In the genomic region with DNA sequence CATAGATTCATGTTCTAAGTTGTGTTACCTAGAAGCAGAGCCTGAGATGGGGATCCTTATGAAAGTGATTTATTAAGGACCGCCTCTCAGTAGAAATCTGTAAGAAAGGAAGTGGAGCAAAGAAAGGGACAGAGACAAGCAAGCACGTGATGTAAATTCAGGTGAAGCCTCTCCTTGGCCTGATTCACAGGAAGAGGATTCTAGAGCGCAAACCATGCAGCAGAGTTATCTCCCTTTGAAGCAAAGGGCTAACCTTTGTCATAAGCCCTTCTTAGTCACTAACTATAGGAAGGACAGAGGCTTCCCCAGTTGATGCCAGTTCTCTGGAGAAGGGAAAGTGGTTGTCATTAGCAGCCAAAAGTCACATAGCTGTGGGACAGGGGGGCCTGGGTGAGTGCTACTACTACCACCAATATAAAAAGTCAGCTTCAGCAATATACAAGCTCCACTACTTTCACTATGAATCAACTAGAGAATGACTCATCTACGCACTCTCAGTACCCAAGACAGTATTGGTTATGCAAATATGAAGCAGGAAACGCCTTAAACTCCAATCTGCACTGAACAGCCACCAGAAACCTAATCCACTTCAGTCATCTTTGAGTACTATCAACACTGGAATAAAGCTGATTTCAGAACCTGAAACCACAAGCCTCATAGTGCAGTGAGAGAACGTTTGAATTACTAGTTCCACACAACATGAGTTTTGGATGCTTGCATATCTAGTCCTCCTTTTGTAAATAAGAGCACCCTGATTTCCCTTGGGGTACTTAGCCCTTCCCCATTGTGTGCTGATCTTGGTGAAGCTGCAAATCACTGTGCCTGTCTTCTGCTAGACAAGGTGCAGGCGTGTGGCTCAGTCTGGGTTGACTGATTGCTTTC, we compare ENCODE assay signal across 1 cellular context.
TF ChIP-seq lines count a peak whose summit lies in the region.

No MANE protein-coding gene starts in this region.

TF ChIP-seq in K562, 482 proteins besides CTCF, POLR2A, EP300 and RAD21 (continued from another document and continues in another):
- TF ChIP-seq, protein P1, sequence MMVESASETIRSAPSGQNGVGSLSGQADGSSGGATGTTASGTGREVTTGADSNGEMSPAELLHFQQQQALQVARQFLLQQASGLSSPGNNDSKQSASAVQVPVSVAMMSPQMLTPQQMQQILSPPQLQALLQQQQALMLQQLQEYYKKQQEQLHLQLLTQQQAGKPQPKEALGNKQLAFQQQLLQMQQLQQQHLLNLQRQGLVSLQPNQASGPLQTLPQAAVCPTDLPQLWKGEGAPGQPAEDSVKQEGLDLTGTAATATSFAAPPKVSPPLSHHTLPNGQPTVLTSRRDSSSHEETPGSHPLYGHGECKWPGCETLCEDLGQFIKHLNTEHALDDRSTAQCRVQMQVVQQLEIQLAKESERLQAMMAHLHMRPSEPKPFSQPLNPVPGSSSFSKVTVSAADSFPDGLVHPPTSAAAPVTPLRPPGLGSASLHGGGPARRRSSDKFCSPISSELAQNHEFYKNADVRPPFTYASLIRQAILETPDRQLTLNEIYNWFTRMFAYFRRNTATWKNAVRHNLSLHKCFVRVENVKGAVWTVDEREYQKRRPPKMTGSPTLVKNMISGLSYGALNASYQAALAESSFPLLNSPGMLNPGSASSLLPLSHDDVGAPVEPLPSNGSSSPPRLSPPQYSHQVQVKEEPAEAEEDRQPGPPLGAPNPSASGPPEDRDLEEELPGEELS (CRISPR knock-in tag; IDR thresholded peaks at IDR 0.05; ENCODE audit: borderline replicate concordance), result no peak
- TF ChIP-seq SIX5 (IDR thresholded peaks at IDR 0.05; ENCODE audit: borderline replicate concordance in 1 of 2, insufficient read depth in 1 of 2, low read depth in 1 of 2, low read length in 2 of 2), result no peak
- TF ChIP-seq FOXP1 (CRISPR knock-in tag; IDR thresholded peaks at IDR 0.05), result no peak
- TF ChIP-seq FOSL1 (tag; conservative IDR thresholded peaks at IDR 0.05), result peak; percentile 93
- TF ChIP-seq RNF2 (IDR thresholded peaks at IDR 0.05), result no peak; the same call in 1 of the 2 replicates
- TF ChIP-seq ADNP (tag; IDR thresholded peaks at IDR 0.05), result no peak
- no peak; the same call in 1 of the 2 replicates for TF ChIP-seq PHF21A (IDR thresholded peaks at IDR 0.05; ENCODE audit: borderline replicate concordance, low read depth)
- no peak for TF ChIP-seq NFXL1 (CRISPR knock-in tag; IDR thresholded peaks at IDR 0.05)
- TF ChIP-seq MBD1 (CRISPR knock-in tag; IDR thresholded peaks at IDR 0.05), result no peak
- TF ChIP-seq BCOR (IDR thresholded peaks at IDR 0.05), result peak; percentile 52; the same call in 1 of the 2 replicates
- no peak for TF ChIP-seq ZNF253 (CRISPR knock-in tag; conservative IDR thresholded peaks at IDR 0.05)
- no peak for TF ChIP-seq HNRNPK (IDR thresholded peaks at IDR 0.05; ENCODE audit: low read depth, low read length, poor library complexity, severe bottlenecking)
- TF ChIP-seq TBP (optimal IDR thresholded peaks at IDR 0.05; ENCODE audit: low read depth, low read length), result no peak
- no peak for TF ChIP-seq ZNF717 (CRISPR knock-in tag; IDR thresholded peaks at IDR 0.05)
- no peak for TF ChIP-seq CHD4 (IDR thresholded peaks at IDR 0.05; ENCODE audit: insufficient read depth, insufficient replicate concordance, low read depth, low read length, poor library complexity, severe bottlenecking)
- peak; percentile 97 for TF ChIP-seq CBFA2T3 (IDR thresholded peaks at IDR 0.05)
- TF ChIP-seq HINFP (tag; conservative IDR thresholded peaks at IDR 0.05; ENCODE audit: low read depth), result no peak
- TF ChIP-seq POU5F1 (IDR thresholded peaks at IDR 0.05; ENCODE audit: borderline replicate concordance, low read depth, low read length, partially characterized antibody), result no peak
- no peak for TF ChIP-seq ZBTB26 (CRISPR knock-in tag; IDR thresholded peaks at IDR 0.05)
- TF ChIP-seq, protein P2, sequence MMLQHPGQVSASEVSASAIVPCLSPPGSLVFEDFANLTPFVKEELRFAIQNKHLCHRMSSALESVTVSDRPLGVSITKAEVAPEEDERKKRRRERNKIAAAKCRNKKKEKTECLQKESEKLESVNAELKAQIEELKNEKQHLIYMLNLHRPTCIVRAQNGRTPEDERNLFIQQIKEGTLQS (IDR thresholded peaks at IDR 0.05), result peak; percentile 93
- TF ChIP-seq, protein P2 (CRISPR knock-in tag; conservative IDR thresholded peaks at IDR 0.05), result no peak
- TF ChIP-seq, protein P3, sequence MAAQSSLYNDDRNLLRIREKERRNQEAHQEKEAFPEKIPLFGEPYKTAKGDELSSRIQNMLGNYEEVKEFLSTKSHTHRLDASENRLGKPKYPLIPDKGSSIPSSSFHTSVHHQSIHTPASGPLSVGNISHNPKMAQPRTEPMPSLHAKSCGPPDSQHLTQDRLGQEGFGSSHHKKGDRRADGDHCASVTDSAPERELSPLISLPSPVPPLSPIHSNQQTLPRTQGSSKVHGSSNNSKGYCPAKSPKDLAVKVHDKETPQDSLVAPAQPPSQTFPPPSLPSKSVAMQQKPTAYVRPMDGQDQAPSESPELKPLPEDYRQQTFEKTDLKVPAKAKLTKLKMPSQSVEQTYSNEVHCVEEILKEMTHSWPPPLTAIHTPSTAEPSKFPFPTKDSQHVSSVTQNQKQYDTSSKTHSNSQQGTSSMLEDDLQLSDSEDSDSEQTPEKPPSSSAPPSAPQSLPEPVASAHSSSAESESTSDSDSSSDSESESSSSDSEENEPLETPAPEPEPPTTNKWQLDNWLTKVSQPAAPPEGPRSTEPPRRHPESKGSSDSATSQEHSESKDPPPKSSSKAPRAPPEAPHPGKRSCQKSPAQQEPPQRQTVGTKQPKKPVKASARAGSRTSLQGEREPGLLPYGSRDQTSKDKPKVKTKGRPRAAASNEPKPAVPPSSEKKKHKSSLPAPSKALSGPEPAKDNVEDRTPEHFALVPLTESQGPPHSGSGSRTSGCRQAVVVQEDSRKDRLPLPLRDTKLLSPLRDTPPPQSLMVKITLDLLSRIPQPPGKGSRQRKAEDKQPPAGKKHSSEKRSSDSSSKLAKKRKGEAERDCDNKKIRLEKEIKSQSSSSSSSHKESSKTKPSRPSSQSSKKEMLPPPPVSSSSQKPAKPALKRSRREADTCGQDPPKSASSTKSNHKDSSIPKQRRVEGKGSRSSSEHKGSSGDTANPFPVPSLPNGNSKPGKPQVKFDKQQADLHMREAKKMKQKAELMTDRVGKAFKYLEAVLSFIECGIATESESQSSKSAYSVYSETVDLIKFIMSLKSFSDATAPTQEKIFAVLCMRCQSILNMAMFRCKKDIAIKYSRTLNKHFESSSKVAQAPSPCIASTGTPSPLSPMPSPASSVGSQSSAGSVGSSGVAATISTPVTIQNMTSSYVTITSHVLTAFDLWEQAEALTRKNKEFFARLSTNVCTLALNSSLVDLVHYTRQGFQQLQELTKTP (IDR thresholded peaks at IDR 0.05; ENCODE audit: low read depth in 1 of 2, partially characterized antibody in 2 of 2), result peak in 1 of 2 experiments; percentile 41
- no peak for TF ChIP-seq RBM15 (IDR thresholded peaks at IDR 0.05; ENCODE audit: insufficient read depth, low read length)
- no peak for TF ChIP-seq NR4A1 (CRISPR knock-in tag; IDR thresholded peaks at IDR 0.05)
- TF ChIP-seq NR4A1 (tag; IDR thresholded peaks at IDR 0.05), result no peak
- peak; percentile 91; the same call in 1 of the 2 replicates for TF ChIP-seq PML (IDR thresholded peaks at IDR 0.05; ENCODE audit: low read length)
- TF ChIP-seq ZNF444 (CRISPR knock-in tag; IDR thresholded peaks at IDR 0.05), result no peak
- TF ChIP-seq RHOXF2B (CRISPR knock-in tag; conservative IDR thresholded peaks at IDR 0.05), result no peak
- TF ChIP-seq PYGO2 (tag; IDR thresholded peaks at IDR 0.05), result no peak
- no peak for TF ChIP-seq MCM5 (IDR thresholded peaks at IDR 0.05; ENCODE audit: low read depth)
- TF ChIP-seq POLR2AphosphoS5 (IDR thresholded peaks at IDR 0.05; ENCODE audit: control insufficient read depth, insufficient read depth, low read depth, low read length), result peak; percentile 88
- TF ChIP-seq MAFF (IDR thresholded peaks at IDR 0.05; ENCODE audit: low read length), result no peak
- TF ChIP-seq, protein P4, sequence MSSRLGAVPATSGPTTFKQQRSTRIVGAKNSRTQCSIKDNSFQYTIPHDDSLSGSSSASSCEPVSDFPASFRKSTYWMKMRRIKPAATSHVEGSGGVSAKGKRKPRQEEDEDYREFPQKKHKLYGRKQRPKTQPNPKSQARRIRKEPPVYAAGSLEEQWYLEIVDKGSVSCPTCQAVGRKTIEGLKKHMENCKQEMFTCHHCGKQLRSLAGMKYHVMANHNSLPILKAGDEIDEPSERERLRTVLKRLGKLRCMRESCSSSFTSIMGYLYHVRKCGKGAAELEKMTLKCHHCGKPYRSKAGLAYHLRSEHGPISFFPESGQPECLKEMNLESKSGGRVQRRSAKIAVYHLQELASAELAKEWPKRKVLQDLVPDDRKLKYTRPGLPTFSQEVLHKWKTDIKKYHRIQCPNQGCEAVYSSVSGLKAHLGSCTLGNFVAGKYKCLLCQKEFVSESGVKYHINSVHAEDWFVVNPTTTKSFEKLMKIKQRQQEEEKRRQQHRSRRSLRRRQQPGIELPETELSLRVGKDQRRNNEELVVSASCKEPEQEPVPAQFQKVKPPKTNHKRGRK (tag; IDR thresholded peaks at IDR 0.05), result no peak
- TF ChIP-seq ZNF408 (CRISPR knock-in tag; IDR thresholded peaks at IDR 0.05; ENCODE audit: low read depth), result no peak
- TF ChIP-seq MIER1 (IDR thresholded peaks at IDR 0.05; ENCODE audit: low read depth), result no peak
- no peak for TF ChIP-seq E2F6 (IDR thresholded peaks at IDR 0.05; ENCODE audit: borderline replicate concordance in 1 of 2, extremely low read depth in 1 of 2, insufficient read depth in 1 of 2, insufficient read length in 1 of 2, low read depth in 1 of 2, low read length in 1 of 2, poor library complexity in 1 of 2, severe bottlenecking in 1 of 2)
- no peak for TF ChIP-seq FOXK1 (CRISPR knock-in tag; IDR thresholded peaks at IDR 0.05; ENCODE audit: borderline replicate concordance)
- TF ChIP-seq UBTF (IDR thresholded peaks at IDR 0.05; ENCODE audit: borderline replicate concordance in 1 of 2, low read depth in 2 of 2, low read length in 2 of 2), result no peak
- TF ChIP-seq NFE2 (IDR thresholded peaks at IDR 0.05; ENCODE audit: low read depth), result 0 out of 2 replicates have a peak, but pooled peaks have one; percentile 14
- no peak; the same call in 1 of the 2 replicates for TF ChIP-seq DMBX1 (CRISPR knock-in tag; IDR thresholded peaks at IDR 0.05; ENCODE audit: borderline replicate concordance)
- TF ChIP-seq DACH1 (IDR thresholded peaks at IDR 0.05; ENCODE audit: partially characterized antibody), result no peak
- no peak for TF ChIP-seq ETV5 (CRISPR knock-in tag; IDR thresholded peaks at IDR 0.05; ENCODE audit: low read depth)
